17 cellular contexts compared by ENCODE assay signal in the genomic region with DNA sequence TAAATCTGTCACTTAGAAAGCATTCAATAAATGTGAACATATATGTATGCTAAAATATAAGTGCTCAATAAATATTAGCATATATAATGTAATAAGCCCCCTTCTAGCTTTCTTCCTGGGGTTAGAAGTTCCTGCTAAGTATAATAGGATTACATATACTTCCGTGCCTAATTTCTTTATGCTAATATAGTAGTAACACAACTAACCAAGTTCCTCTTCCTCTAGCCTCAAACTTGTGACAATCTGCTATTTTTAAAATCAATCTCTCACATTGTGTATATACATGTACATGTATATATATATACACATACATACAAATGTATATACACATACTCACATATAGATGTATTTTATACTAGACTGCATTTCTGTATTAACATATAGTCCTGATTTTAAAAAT.
"Had no signal": no experiment of that assay in that cellular context is flagged by ENCODE, and none has a peak within 500 bp of the region (broad histone marks: within the 10 kb centered on the region; RNA-seq: fewer than 3 reads in every experiment).

No MANE protein-coding gene starts in this region.

- H3K36me3 ChIP-seq: brain microvascular endothelial cell, gastroesophageal sphincter, left ventricle myocardium inferior, ovary, thoracic aorta had no signal

- H3K4me3 ChIP-seq: gastroesophageal sphincter, left ventricle myocardium inferior, ovary, thoracic aorta had no signal

- H3K4me3 Mint-ChIP-seq: activated naive CD8-positive, alpha-beta T cell; dendritic cell treated with granulocyte-macrophage colony-stimulating factor and Interleukin-4, amounts not matched to agents 40 ng/mL and 50 ng/mL, for 4 days; effector memory CD8-positive, alpha-beta T cell; stimulated activated naive CD8-positive, alpha-beta T cell treated with anti-CD3 and anti-CD28 coated beads, Interleukin-15, amount 100 ng/mL, for 72 hours had no signal

- H3K27me3 Mint-ChIP-seq: activated naive CD8-positive, alpha-beta T cell; dendritic cell treated with granulocyte-macrophage colony-stimulating factor and Interleukin-4, amounts not matched to agents 40 ng/mL and 50 ng/mL, for 4 days; effector memory CD8-positive, alpha-beta T cell; stimulated activated naive CD8-positive, alpha-beta T cell treated with anti-CD3 and anti-CD28 coated beads, Interleukin-15, amount 100 ng/mL, for 72 hours had no signal

- H3K27ac ChIP-seq: brain microvascular endothelial cell, epithelial cell of prostate, gastroesophageal sphincter, left ventricle myocardium inferior, ovary, thoracic aorta had no signal

- DNase-seq: activated CD4-positive, alpha-beta T cell treated with anti-CD3 and anti-CD28 coated beads, Interleukin-2, amount 50 U/mL, for 48 hours; activated CD4-positive, CD25-positive, alpha-beta regulatory T cell treated with anti-CD3 and anti-CD28 coated beads, Interleukin-2, amount 50 U/mL, for 72 hours; activated gamma-delta T cell; activated T-cell treated with anti-CD3 and anti-CD28 coated beads, Interleukin-2, amount 50 U/mL, for 48 hours; amygdala; brain microvascular endothelial cell; effector memory CD8-positive, alpha-beta T cell; left ventricle myocardium inferior; mesenchymal stem cell; ovary; stimulated activated CD4-positive, alpha-beta T cell treated with anti-CD3 and anti-CD28 coated beads, Interleukin-12 subunit alpha, Interleukin-12 subunit beta, amount 100 ng/mL, for 4 hours; stimulated activated naive CD8-positive, alpha-beta T cell treated with anti-CD3 and anti-CD28 coated beads, Interleukin-15, amount 100 ng/mL, for 72 hours had no signal

- H3K27ac Mint-ChIP-seq: activated naive CD8-positive, alpha-beta T cell; dendritic cell treated with granulocyte-macrophage colony-stimulating factor and Interleukin-4, amounts not matched to agents 40 ng/mL and 50 ng/mL, for 4 days had no signal

- ATAC-seq: effector memory CD8-positive, alpha-beta T cell; gastroesophageal sphincter; stimulated activated naive CD8-positive, alpha-beta T cell treated with anti-CD3 and anti-CD28 coated beads, Interleukin-15, amount 100 ng/mL, for 72 hours had no signal

- H3K9me3 Mint-ChIP-seq: dendritic cell treated with granulocyte-macrophage colony-stimulating factor and Interleukin-4, amounts not matched to agents 40 ng/mL and 50 ng/mL, for 4 days; effector memory CD8-positive, alpha-beta T cell; stimulated activated naive CD8-positive, alpha-beta T cell treated with anti-CD3 and anti-CD28 coated beads, Interleukin-15, amount 100 ng/mL, for 72 hours had no signal

- H3K27me3 ChIP-seq: brain microvascular endothelial cell, gastroesophageal sphincter, ovary had no signal

- H3K9me3 ChIP-seq: gastroesophageal sphincter, left ventricle myocardium inferior, ovary, thoracic aorta had no signal
